In genomic region chr3:134353831-134354611, GRCh38 we compare ENCODE assay signal across 14 cellular contexts. TPM values are rescaled to one million over a fixed set of nuclear protein-coding genes. Genes with fewer than 3 reads are reported as not detected.
A peak's percentile ranks its signal among the peaks of the same experiment; 100 is the strongest.
DNase-seq lines count a peak whose midpoint lies in the region; ATAC-seq and TF ChIP-seq lines count a peak whose summit lies in the region.
"Had no signal": no experiment of that assay in that cellular context is flagged by ENCODE, and none has a peak within 500 bp of the region (broad histone marks: within the 10 kb centered on the region; RNA-seq: fewer than 3 reads in every experiment).

No MANE protein-coding gene starts in this region.

- no peaks in the 10 kb centered on the region for H3K27me3 Mint-ChIP-seq in MCF 10A (ENCODE audit: insufficient read depth, unreplicated experiment)
- H3K27me3 Mint-ChIP-seq in mesothelial cell of epicardium (ENCODE audit: low read depth), result no peaks in the 10 kb centered on the region
- H3K27me3 Mint-ChIP-seq: activated CD4-positive, alpha-beta memory T cell treated with anti-CD3 and anti-CD28 coated beads for 36 hours had no signal

- BruUV-seq in MCF 10A (replicated peaks; lab: Mats Ljungman, UMichigan) (no TSS peak), mammary epithelial cell (replicated peaks; lab: Mats Ljungman, UMichigan) (no TSS peak)

- H3K4me1 Mint-ChIP-seq in MCF 10A (ENCODE audit: insufficient read depth, unreplicated experiment) (peaks cover 60% of the 10 kb centered on the region), mesothelial cell of epicardium (peaks cover 65% of the 10 kb centered on the region)

- CTCF ChIA-PET in MCF 10A (lab: Yijun Ruan, JAX), result interaction anchor here (0.5 to 30.1 kb wide), 6 partner anchors 10 to 175 kb away, joined by 3 to 449 read pairs (median 4); partner anchors contain the start of genes ANAPC13 and CEP63
- CTCF ChIA-PET in mammary epithelial cell (lab: Charles Lee; ENCODE audit: low non-redundant PET), result interaction anchor here (0.5 kb wide), 1 partner anchor 120 kb away, joined by 3 read pairs; no protein-coding TSS in a partner anchor

- H3K4me1 ChIP-seq in mammary epithelial cell (ENCODE audit: insufficient read depth, low read length) (peaks cover 67% of the 10 kb centered on the region), upper lobe of left lung (peaks cover 73 to 86% (median 75%) of the 10 kb centered on the region in 4 donors)

- H3K79me2 ChIP-seq in mammary epithelial cell (ENCODE audit: insufficient read depth, low read length), result peaks cover 25% of the 10 kb centered on the region

- intact Hi-C loops in MCF 10A (cut with micrococcal nuclease), result loop anchor here (2.0 kb wide), 1 partner anchor 27 kb away; no protein-coding TSS in a partner anchor
- intact Hi-C loops in mammary epithelial cell (cut with micrococcal nuclease), result no loop called here

- no peak overlapping the region for H2AFZ ChIP-seq in mammary epithelial cell (ENCODE audit: low read depth, low read length)

- H3K9me3 Mint-ChIP-seq in MCF 10A (ENCODE audit: unreplicated experiment) (no peaks in the 10 kb centered on the region), mesothelial cell of epicardium (no peaks in the 10 kb centered on the region)
- H3K9me3 Mint-ChIP-seq: activated CD4-positive, alpha-beta memory T cell treated with anti-CD3 and anti-CD28 coated beads for 36 hours had no signal

- no peak overlapping the region for H3K4me3 Mint-ChIP-seq in MCF 10A (ENCODE audit: unreplicated experiment)
- H3K4me3 Mint-ChIP-seq in mesothelial cell of epicardium, result no peak overlapping the region
- H3K4me3 Mint-ChIP-seq: activated CD4-positive, alpha-beta memory T cell treated with anti-CD3 and anti-CD28 coated beads for 36 hours had no signal

- peaks cover 64% of the 10 kb centered on the region for H3K36me3 Mint-ChIP-seq in MCF 10A (ENCODE audit: insufficient read depth, unreplicated experiment)
- H3K36me3 Mint-ChIP-seq in mesothelial cell of epicardium, result peaks cover 44% of the 10 kb centered on the region
- H3K36me3 Mint-ChIP-seq: activated CD4-positive, alpha-beta memory T cell treated with anti-CD3 and anti-CD28 coated beads for 36 hours had no signal

- dilution Hi-C loops in mammary epithelial cell (cut with HindIII; ENCODE audit: low sequenced_read_pairs), result loop anchor here (5.0 kb wide), 2 partner anchors 62 to 123 kb away; no protein-coding TSS in a partner anchor

- no peak for TF ChIP-seq EP300 in upper lobe of left lung (IDR thresholded peaks at IDR 0.05)

- TF ChIP-seq CTCF in MCF 10A (IDR thresholded peaks at IDR 0.05; ENCODE audit: unreplicated experiment) (no peak), mammary epithelial cell (conservative IDR thresholded peaks at IDR 0.05 in 1 of 2, IDR thresholded peaks at IDR 0.05 in 1 of 2; ENCODE audit: extremely low read depth in 1 of 2, insufficient read depth in 1 of 2, low read depth in 1 of 2, low read length in 2 of 2) (no peak), coronary artery (IDR thresholded peaks at IDR 0.05) (no peak), mesothelial cell of epicardium (IDR thresholded peaks at IDR 0.05; ENCODE audit: unreplicated experiment) (no peak), upper lobe of left lung (IDR thresholded peaks at IDR 0.05) (no peak)

- H3K36me3 ChIP-seq in mammary epithelial cell (ENCODE audit: insufficient read depth, low read length) (peaks cover 35% of the 10 kb centered on the region), upper lobe of left lung (peaks cover 8 to 56% (median 23%) of the 10 kb centered on the region in 4 donors)

- no peak for DNase-seq in MCF 10A (ENCODE audit: unreplicated experiment)
- DNase-seq in mammary epithelial cell, result no peak
- no peak for DNase-seq in coronary artery (ENCODE audit: low spot score)
- DNase-seq in mesothelial cell of epicardium (ENCODE audit: low spot score in 2 of 2, unreplicated experiment in 2 of 2), result no peak
- DNase-seq in upper lobe of left lung, result peak; percentile 56 to 72
- no peak for DNase-seq in activated naive CD4-positive, alpha-beta T cell treated with Interleukin-2 at 50 U/mL for 16 hours
- DNase-seq in SKM-1 (lab: John Stamatoyannopoulos, UW; ENCODE audit: unreplicated experiment), result no peak
- DNase-seq: activated CD4-positive, alpha-beta memory T cell treated with anti-CD3 and anti-CD28 coated beads for 36 hours; foreskin melanocyte; NCI-H2029 treated with DMSO at 0.1 percent for 48 hours; SIG-M5; stimulated activated CD4-positive, alpha-beta T cell treated with anti-CD3 and anti-CD28 coated beads, Interleukin-4, amount 100 ng/mL, for 24 hours had no signal

- H3K9me3 ChIP-seq in mammary epithelial cell (replicated peaks; ENCODE audit: insufficient read depth, low read length) (no peaks in the 10 kb centered on the region), upper lobe of left lung (no peaks in the 10 kb centered on the region)
- H3K9me3 ChIP-seq: thoracic aorta had no signal

- H3K27ac ChIP-seq in mammary epithelial cell (ENCODE audit: insufficient read depth, low read depth, low read length) (no peak overlapping the region), coronary artery (peak overlapping the region; percentile 4 to 90), upper lobe of left lung (peak overlapping the region; percentile 48 to 98 (median 72))

- no peaks in the 10 kb centered on the region for H3K27me3 ChIP-seq in mammary epithelial cell (ENCODE audit: insufficient read depth, low read length)
- no peaks in the 10 kb centered on the region for H3K27me3 ChIP-seq in upper lobe of left lung

- peak overlapping the region; percentile 72 for H3K27ac Mint-ChIP-seq in MCF 10A (ENCODE audit: low read depth, unreplicated experiment)
- peak overlapping the region; percentile 72 for H3K27ac Mint-ChIP-seq in mesothelial cell of epicardium
- H3K27ac Mint-ChIP-seq: activated CD4-positive, alpha-beta memory T cell treated with anti-CD3 and anti-CD28 coated beads for 36 hours had no signal

- ATAC-seq in upper lobe of left lung (ENCODE audit: low FRiP score in 2 of 2) (peak in 1 of 2 donors; percentile 52), GM21786 (IDR thresholded peaks at IDR 0.05; ENCODE audit: unreplicated experiment) (no peak)

- POLR2A ChIA-PET in MCF 10A (lab: Yijun Ruan, JAX), result interaction anchor here (0.7 to 9.7 kb wide), 9 partner anchors 11 to 123 kb away, joined by 3 to 95 read pairs (median 19); partner anchors contain the start of gene AMOTL2

- in situ Hi-C loops in mammary epithelial cell (cut with MboI; ENCODE audit: low sequenced_read_pairs in 2 of 2), result no loop called here

- WGBS in mammary epithelial cell (ENCODE audit: low coverage, missing lambda C conversion rate), result 72% methylated on average over 5 of the region's 7 CpGs
- WGBS in upper lobe of left lung, 2 donors, result 63 to 76% methylated on average over 5 to 7 of the region's 7 CpGs

- no peaks in the 10 kb centered on the region for H4K20me1 ChIP-seq in mammary epithelial cell (ENCODE audit: insufficient read depth, low read length)

- no peak for TF ChIP-seq POLR2A in upper lobe of left lung (IDR thresholded peaks at IDR 0.05)

- no peak overlapping the region for H3K9ac ChIP-seq in mammary epithelial cell (ENCODE audit: insufficient read depth, low read length)

- H3K4me2 ChIP-seq in mammary epithelial cell (ENCODE audit: insufficient read depth, low read depth, low read length), result no peak overlapping the region

- no peak overlapping the region for H3K4me3 ChIP-seq in mammary epithelial cell (replicated peaks in 1 of 3; ENCODE audit: insufficient read depth in 1 of 3, low read depth in 2 of 3, low read length in 3 of 3)
- H3K4me3 ChIP-seq in coronary artery, result no peak overlapping the region
- no peak overlapping the region for H3K4me3 ChIP-seq in upper lobe of left lung
- H3K4me3 ChIP-seq: thoracic aorta had no signal

RNA-seq across cellular contexts. Expression of gene AMOTL2, which starts 20.2 kb away (rescaled TPM):
- total RNA-seq in MCF 10A (2022) (92.6 and 137 TPM in 2 replicates), mammary epithelial cell (100 to 1,000 TPM; 116 to 144 TPM), mesothelial cell of epicardium (281 to 297 TPM (median 296 TPM) in 3 replicates), upper lobe of left lung (100 to 1,000 TPM in 5 of 6 donors, 10 to 100 TPM in 1; 73.3 to 179 (median 132) TPM)
- polyA plus RNA-seq in mammary epithelial cell, result 47.5 TPM
- polyA minus RNA-seq in mammary epithelial cell, result 86.1 TPM

Comparison
In these comparisons a context has a peak if more than half of its experiments do, and no peak if none do; other contexts are left out.
1. DNase-seq: peak in upper lobe of left lung (2 of 2); none in MCF 10A (single experiment), mammary epithelial cell (single experiment), coronary artery (single experiment), mesothelial cell of epicardium (0 of 2), activated naive CD4-positive, alpha-beta T cell treated with Interleukin-2 at 50 U/mL for 16 hours (single experiment) and SKM-1 (single experiment).